ENCODE assay signal across 1 cellular context in the genomic region with DNA sequence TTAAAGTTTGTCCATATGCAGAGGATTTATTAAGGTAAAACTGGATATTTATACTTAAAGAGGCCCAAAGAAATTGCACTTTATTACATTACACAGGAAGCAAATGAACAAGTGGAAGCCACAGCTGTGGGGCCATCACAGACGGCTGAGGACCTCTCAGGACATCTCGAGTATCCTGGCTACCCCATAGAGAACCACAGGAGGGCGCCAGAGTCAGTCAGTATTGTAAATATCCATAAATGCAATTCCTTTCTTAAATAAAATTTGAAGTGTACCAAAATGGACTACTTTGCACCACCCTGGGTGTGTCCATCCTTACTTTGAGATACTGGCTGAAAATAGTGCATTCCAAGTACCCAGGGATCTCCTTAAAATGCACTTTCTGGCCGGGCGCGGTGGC.
TF ChIP-seq lines count a peak whose summit lies in the region.

No MANE protein-coding gene starts in this region.

TF ChIP-seq in H1, 55 proteins besides CTCF, POLR2A, EP300 and RAD21 (continued from another document):
- TF ChIP-seq HDAC6 (IDR thresholded peaks at IDR 0.05; ENCODE audit: low read depth, low read length) (no peak), SRF (IDR thresholded peaks at IDR 0.05; ENCODE audit: low read depth, low read length) (no peak), BACH1 (IDR thresholded peaks at IDR 0.05; ENCODE audit: low read length) (no peak), CEBPB (IDR thresholded peaks at IDR 0.05; ENCODE audit: low read depth, low read length) (no peak), E2F6 (IDR thresholded peaks at IDR 0.05) (no peak), SAP30 (IDR thresholded peaks at IDR 0.05; ENCODE audit: insufficient read depth, insufficient replicate concordance, low read length) (no peak), EZH2 (IDR thresholded peaks at IDR 0.05; ENCODE audit: low read depth, low read length, severe bottlenecking) (no peak)
